13 cellular contexts compared by ENCODE assay signal in genomic region chr20:51935003-51935358, GRCh38.
A peak's percentile ranks its signal among the peaks of the same experiment; 100 is the strongest.
DNase-seq lines count a peak whose midpoint lies in the region; ATAC-seq, FAIRE-seq and TF ChIP-seq lines count a peak whose summit lies in the region.
"Had no signal": no experiment of that assay in that cellular context is flagged by ENCODE, and none has a peak within 500 bp of the region (broad histone marks: within the 10 kb centered on the region; RNA-seq: fewer than 3 reads in every experiment).

No MANE protein-coding gene starts in this region.

- H3K4me3 ChIP-seq in GM23338, result no peak overlapping the region
- no peak overlapping the region for H3K4me3 ChIP-seq in astrocyte (ENCODE audit: insufficient read depth, low read depth, low read length)
- H3K4me3 ChIP-seq in neuron (ENCODE audit: low read length), result no peak overlapping the region
- H3K4me3 ChIP-seq: HAP-1, PC-9 had no signal

- peaks cover 6% of the 10 kb centered on the region for H3K9me3 ChIP-seq in astrocyte (ENCODE audit: insufficient read depth, low read depth, low read length)
- peaks cover under 1% of the 10 kb centered on the region for H3K9me3 ChIP-seq in neuron (ENCODE audit: low read length)
- H3K9me3 ChIP-seq: HAP-1 had no signal

- H3K9me3 Mint-ChIP-seq in GM23338 (no peaks in the 10 kb centered on the region), astrocyte (ENCODE audit: unreplicated experiment) (no peaks in the 10 kb centered on the region)

- peak overlapping the region; percentile 52 for H2AFZ ChIP-seq in GM23338
- no peak overlapping the region for H2AFZ ChIP-seq in astrocyte (ENCODE audit: low read depth, low read length)
- peak overlapping the region; percentile 11 for H2AFZ ChIP-seq in neuron (ENCODE audit: low read depth, low read length)
- H2AFZ ChIP-seq: PC-9 had no signal

- no peak overlapping the region for H3K27ac ChIP-seq in GM23338 (ENCODE audit: low read depth)
- no peak overlapping the region for H3K27ac ChIP-seq in astrocyte (ENCODE audit: low read depth, low read length)
- H3K27ac ChIP-seq: HL-60, PC-9 had no signal

- no peak for TF ChIP-seq CTCF in GM23338 (conservative IDR thresholded peaks at IDR 0.05; ENCODE audit: low read depth in 2 of 2)
- TF ChIP-seq CTCF in astrocyte (IDR thresholded peaks at IDR 0.05; ENCODE audit: insufficient read depth, low read depth, low read length), result no peak

- no peak overlapping the region for H3K9ac ChIP-seq in astrocyte (ENCODE audit: low read length)

- no peaks in the 10 kb centered on the region for H3K27me3 Mint-ChIP-seq in GM23338 (ENCODE audit: insufficient read depth, low read depth, poor library complexity)
- H3K27me3 Mint-ChIP-seq in astrocyte (ENCODE audit: low read depth, unreplicated experiment), result no peaks in the 10 kb centered on the region

- H3K4me1 ChIP-seq in GM23338 (ENCODE audit: insufficient read depth) (0 out of 2 replicates have a peak, but pooled peaks cover 3% of the 10 kb centered on the region), astrocyte (ENCODE audit: insufficient read depth, low read length) (peaks cover 11% of the 10 kb centered on the region), neuron (ENCODE audit: insufficient read depth, low read length) (peaks cover 27% of the 10 kb centered on the region)

- H3K27ac Mint-ChIP-seq in GM23338, result no peak overlapping the region
- H3K27ac Mint-ChIP-seq in astrocyte (ENCODE audit: unreplicated experiment), result no peak overlapping the region
- H3K27ac Mint-ChIP-seq: CD14-positive monocyte had no signal

- no peaks in the 10 kb centered on the region for H3K9me2 ChIP-seq in GM23338 (ENCODE audit: insufficient read depth)

- DNase-seq in GM23338 (ENCODE audit: low spot score) (no peak), NCI-H146 treated with DMSO at 0.1 percent for 48 hours (lab: John Stamatoyannopoulos, UW; ENCODE audit: unreplicated experiment) (peak; percentile 35), astrocyte (ENCODE audit: low read depth) (no peak), head of caudate nucleus (no peak)
- DNase-seq in stimulated activated CD4-positive, alpha-beta T cell treated with anti-CD3 and anti-CD28 coated beads, Interleukin-2, amount 100 ng/mL, for 24 hours, result no peak
- DNase-seq: COR-L47, NCI-H774, PC-9 had no signal

- intact Hi-C loops in head of caudate nucleus (cut with DNase I), result no loop called here

- H3F3A ChIP-seq in GM23338 (replicated peaks; ENCODE audit: low read depth), result no peaks in the 10 kb centered on the region

- no peak for FAIRE-seq in astrocyte (lab: Jason Lieb, UNC)

- no peaks in the 10 kb centered on the region for H4K20me1 ChIP-seq in GM23338 (replicated peaks; ENCODE audit: insufficient read depth)
- no peaks in the 10 kb centered on the region for H4K20me1 ChIP-seq in astrocyte (ENCODE audit: insufficient read depth, low read length)

- H3K36me3 Mint-ChIP-seq in GM23338 (ENCODE audit: low read depth) (no peaks in the 10 kb centered on the region), astrocyte (ENCODE audit: low read depth, unreplicated experiment) (no peaks in the 10 kb centered on the region)
- H3K36me3 Mint-ChIP-seq: CD14-positive monocyte had no signal

- H3K4me2 ChIP-seq in GM23338 (no peak overlapping the region), astrocyte (ENCODE audit: low read length) (peak overlapping the region; percentile 61)
- H3K4me2 ChIP-seq: PC-9 had no signal

- no peaks in the 10 kb centered on the region for H3K36me3 ChIP-seq in GM23338 (ENCODE audit: insufficient read depth)
- no peaks in the 10 kb centered on the region for H3K36me3 ChIP-seq in astrocyte (ENCODE audit: insufficient read depth, low read length)
- H3K36me3 ChIP-seq in neuron (ENCODE audit: insufficient read depth, low read length), result no peaks in the 10 kb centered on the region
- H3K36me3 ChIP-seq: HAP-1 had no signal

- no peaks in the 10 kb centered on the region for H3K27me3 ChIP-seq in GM23338 (ENCODE audit: insufficient read depth)
- H3K27me3 ChIP-seq in astrocyte (ENCODE audit: insufficient read depth, low read length), result no peaks in the 10 kb centered on the region
- no peaks in the 10 kb centered on the region for H3K27me3 ChIP-seq in neuron (ENCODE audit: insufficient read depth, low read length)

- H3K4me1 Mint-ChIP-seq in GM23338, result peaks cover 12% of the 10 kb centered on the region; the same call in 2 of the 3 replicates
- H3K4me1 Mint-ChIP-seq in astrocyte (ENCODE audit: low read depth, unreplicated experiment), result peaks cover 10% of the 10 kb centered on the region
- H3K4me1 Mint-ChIP-seq: CD14-positive monocyte had no signal

- no peaks in the 10 kb centered on the region for H3K79me2 ChIP-seq in GM23338 (replicated peaks; ENCODE audit: insufficient read depth)
- H3K79me2 ChIP-seq in astrocyte (ENCODE audit: insufficient read depth, low read length), result no peaks in the 10 kb centered on the region

- H3K4me3 Mint-ChIP-seq in GM23338 (no peak overlapping the region), astrocyte (ENCODE audit: unreplicated experiment) (no peak overlapping the region)
- H3K4me3 Mint-ChIP-seq: CD14-positive monocyte had no signal

- no peak for ATAC-seq in GM23338
- ATAC-seq in GM21526 (IDR thresholded peaks at IDR 0.05; ENCODE audit: low FRiP score, unreplicated experiment), result no peak

TF ChIP-seq in GM23338, 12 proteins besides CTCF, POLR2A, EP300 and RAD21 (continues in another document):
- TF ChIP-seq ZNF331 (CRISPR knock-in tag; IDR thresholded peaks at IDR 0.05; ENCODE audit: low read depth), result no peak
- no peak for TF ChIP-seq POLR2AphosphoS5 (IDR thresholded peaks at IDR 0.05; ENCODE audit: low read depth)
- TF ChIP-seq JUNB (IDR thresholded peaks at IDR 0.05; ENCODE audit: unreplicated experiment), result no peak
- TF ChIP-seq EZH2 (IDR thresholded peaks at IDR 0.05; ENCODE audit: low read depth, unreplicated experiment), result no peak
- no peak for TF ChIP-seq EZH2phosphoT487 (IDR thresholded peaks at IDR 0.05; ENCODE audit: unreplicated experiment)
- TF ChIP-seq STAT1 (IDR thresholded peaks at IDR 0.05; ENCODE audit: unreplicated experiment), result no peak
- TF ChIP-seq REST (IDR thresholded peaks at IDR 0.05; ENCODE audit: unreplicated experiment), result no peak
- TF ChIP-seq ETS1 (IDR thresholded peaks at IDR 0.05), result no peak
